Comparison of ENCODE assay signal across 8 cellular contexts in the genomic region with DNA sequence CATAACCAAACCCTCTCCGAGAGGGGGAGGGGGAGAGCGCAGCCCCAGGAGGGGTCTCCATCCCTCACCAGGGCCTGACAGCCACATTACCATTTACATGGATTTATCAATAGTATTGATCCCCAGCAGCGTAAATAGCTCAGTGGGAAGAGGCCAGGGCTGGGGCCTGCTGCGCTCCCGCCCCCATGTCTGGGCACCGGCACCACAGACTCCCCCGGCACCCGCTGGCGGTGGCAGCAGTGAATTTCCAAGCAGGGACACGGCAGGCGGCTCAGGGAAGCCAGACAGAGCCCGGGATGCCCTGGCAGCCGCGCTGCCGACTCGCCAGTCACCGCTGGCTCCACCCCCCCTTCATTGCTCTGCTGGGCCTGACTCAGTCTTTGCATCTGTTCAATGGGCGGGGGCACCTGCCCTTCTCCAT. TPM values are rescaled to one million over a fixed set of nuclear protein-coding genes. Genes with fewer than 3 reads are reported as not detected.
DNase-seq lines count a peak whose midpoint lies in the region; ATAC-seq and TF ChIP-seq lines count a peak whose summit lies in the region.

No MANE protein-coding gene starts in this region.

- peaks cover 17 to 35% of the 10 kb centered on the region in 2 donors for H3K4me1 Mint-ChIP-seq in natural killer cell

- peak overlapping the region; percentile 37 for H3K4me3 Mint-ChIP-seq in natural killer cell

- H3K27me3 Mint-ChIP-seq in natural killer cell (ENCODE audit: low read depth in 2 of 2): no peaks in the 10 kb centered on the region

- H3K79me2 ChIP-seq in Loucy (ENCODE audit: insufficient read depth, low read length): peaks cover 69% of the 10 kb centered on the region

- no peak overlapping the region for H3K9ac ChIP-seq in BLaER1
- peak overlapping the region; percentile 95 for H3K9ac ChIP-seq in Loucy (ENCODE audit: low read depth, low read length, poor library complexity, severe bottlenecking)

- no peak for ATAC-seq in natural killer cell
- ATAC-seq in GM18517 (IDR thresholded peaks at IDR 0.05; ENCODE audit: unreplicated experiment): no peak
- ATAC-seq in GM19324 (IDR thresholded peaks at IDR 0.05; ENCODE audit: low FRiP score, unreplicated experiment): no peak
- ATAC-seq in GM19455 (IDR thresholded peaks at IDR 0.05; ENCODE audit: unreplicated experiment): no peak

- H4K20me1 ChIP-seq in BLaER1: peaks cover 67% of the 10 kb centered on the region
- H4K20me1 ChIP-seq in Loucy (ENCODE audit: insufficient read depth, low read length, poor library complexity, severe bottlenecking): peaks cover 64% of the 10 kb centered on the region

- DNase-seq in choroid plexus epithelial cell (ENCODE audit: low read depth): no peak
- no peak for DNase-seq in natural killer cell
- DNase-seq in A172 (ENCODE audit: low spot score): no peak

- no peaks in the 10 kb centered on the region for H3K9me2 ChIP-seq in Loucy (replicated peaks; ENCODE audit: low read depth, low read length)

- H3K27ac ChIP-seq in BLaER1: no peak overlapping the region

- no peak overlapping the region for H2AFZ ChIP-seq in Loucy (ENCODE audit: low read length)

- TF ChIP-seq CTCF in Loucy (conservative IDR thresholded peaks at IDR 0.05; ENCODE audit: low read length) (no peak), choroid plexus epithelial cell (conservative IDR thresholded peaks at IDR 0.05; ENCODE audit: low read depth, low read length) (no peak), natural killer cell (IDR thresholded peaks at IDR 0.05) (no peak)

- H3K36me3 Mint-ChIP-seq in natural killer cell: no peaks in the 10 kb centered on the region

- H3K4me2 ChIP-seq in BLaER1 (peak overlapping the region; percentile 86), Loucy (ENCODE audit: low read depth, low read length, poor library complexity, severe bottlenecking) (peak overlapping the region; percentile 94)

- no peaks in the 10 kb centered on the region for H3K9me3 ChIP-seq in BLaER1
- no peaks in the 10 kb centered on the region for H3K9me3 ChIP-seq in Loucy (ENCODE audit: insufficient read depth, low read depth, low read length)

- H3K27me3 ChIP-seq in BLaER1 (no peaks in the 10 kb centered on the region), Loucy (ENCODE audit: insufficient read depth, low read length, poor library complexity, severe bottlenecking) (no peaks in the 10 kb centered on the region)

- H3K4me3 ChIP-seq in BLaER1: no peak overlapping the region
- H3K4me3 ChIP-seq in Loucy (ENCODE audit: low read length, poor library complexity, severe bottlenecking): peak overlapping the region; percentile 98
- peak overlapping the region; percentile 92 for H3K4me3 ChIP-seq in choroid plexus epithelial cell (ENCODE audit: low read depth, low read length)

- H3K4me1 ChIP-seq in BLaER1 (peaks cover 76% of the 10 kb centered on the region), Loucy (ENCODE audit: insufficient read depth, low read length, poor library complexity, severe bottlenecking) (peaks cover 34% of the 10 kb centered on the region)

- H3K9me3 Mint-ChIP-seq in natural killer cell: no peaks in the 10 kb centered on the region

- H3F3A ChIP-seq in Loucy (ENCODE audit: low read depth): no peaks in the 10 kb centered on the region

- intact Hi-C loops in natural killer cell (cut with micrococcal nuclease): no loop called here

- H3K27ac Mint-ChIP-seq in natural killer cell: no peak overlapping the region

- peaks cover 7% of the 10 kb centered on the region; the same call in 1 of the 2 replicates for H3K36me3 ChIP-seq in BLaER1
- H3K36me3 ChIP-seq in Loucy (ENCODE audit: insufficient read depth, low read length): no peaks in the 10 kb centered on the region

RNA-seq across cellular contexts. Expression of gene NCOR2, which starts 2.3 kb away (rescaled TPM):
- total RNA-seq in natural killer cell: 100 to 1,000 TPM; 109 to 126 (median 125) TPM
- total RNA-seq in A172 (2014; rRNA removed; shearing (Covaris generic)): 32.9 and 33.3 TPM in 2 replicates
